In the genomic region with DNA sequence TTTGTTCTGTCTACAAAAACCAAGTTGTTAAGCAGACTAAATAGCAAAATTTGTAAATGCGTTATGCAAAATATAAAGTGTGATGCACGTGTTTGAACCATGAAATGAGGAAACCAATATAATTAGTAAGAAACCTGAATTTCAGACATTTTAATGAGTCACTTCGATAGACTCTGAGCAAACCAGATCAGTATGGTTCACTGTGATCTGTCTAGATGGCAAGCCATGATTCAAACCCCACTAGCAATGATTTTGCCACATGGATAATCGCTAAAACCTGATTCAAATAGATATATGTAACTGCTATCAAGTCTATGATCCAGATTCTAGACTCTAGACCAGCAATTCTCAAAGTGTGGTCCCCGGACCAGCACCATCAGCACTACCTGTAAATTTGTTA, we compare ENCODE assay signal across 1 cellular context.
TF ChIP-seq lines count a peak whose summit lies in the region.

No MANE protein-coding gene starts in this region.

TF ChIP-seq in SK-N-SH, 30 proteins besides CTCF, POLR2A, EP300 and RAD21:
- TF ChIP-seq, protein P1, sequence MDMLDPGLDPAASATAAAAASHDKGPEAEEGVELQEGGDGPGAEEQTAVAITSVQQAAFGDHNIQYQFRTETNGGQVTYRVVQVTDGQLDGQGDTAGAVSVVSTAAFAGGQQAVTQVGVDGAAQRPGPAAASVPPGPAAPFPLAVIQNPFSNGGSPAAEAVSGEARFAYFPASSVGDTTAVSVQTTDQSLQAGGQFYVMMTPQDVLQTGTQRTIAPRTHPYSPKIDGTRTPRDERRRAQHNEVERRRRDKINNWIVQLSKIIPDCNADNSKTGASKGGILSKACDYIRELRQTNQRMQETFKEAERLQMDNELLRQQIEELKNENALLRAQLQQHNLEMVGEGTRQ (IDR thresholded peaks at IDR 0.05; ENCODE audit: borderline replicate concordance, low read depth, low read length) = no peak
- TF ChIP-seq SMC3 (IDR thresholded peaks at IDR 0.05; ENCODE audit: low read depth, low read length) = no peak
- TF ChIP-seq TAF1 (IDR thresholded peaks at IDR 0.05; ENCODE audit: borderline replicate concordance, low read depth, low read length) = no peak
- TF ChIP-seq SIN3A (IDR thresholded peaks at IDR 0.05; ENCODE audit: borderline replicate concordance, low read depth, low read length) = no peak
- no peak for TF ChIP-seq CHD2 (IDR thresholded peaks at IDR 0.05; ENCODE audit: low read length, partially characterized antibody)
- TF ChIP-seq RCOR1 (IDR thresholded peaks at IDR 0.05; ENCODE audit: low read length) = no peak
- TF ChIP-seq, protein P2, sequence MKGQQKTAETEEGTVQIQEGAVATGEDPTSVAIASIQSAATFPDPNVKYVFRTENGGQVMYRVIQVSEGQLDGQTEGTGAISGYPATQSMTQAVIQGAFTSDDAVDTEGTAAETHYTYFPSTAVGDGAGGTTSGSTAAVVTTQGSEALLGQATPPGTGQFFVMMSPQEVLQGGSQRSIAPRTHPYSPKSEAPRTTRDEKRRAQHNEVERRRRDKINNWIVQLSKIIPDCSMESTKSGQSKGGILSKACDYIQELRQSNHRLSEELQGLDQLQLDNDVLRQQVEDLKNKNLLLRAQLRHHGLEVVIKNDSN (IDR thresholded peaks at IDR 0.05; ENCODE audit: borderline replicate concordance, low read depth) = no peak
- no peak for TF ChIP-seq NRF1 (IDR thresholded peaks at IDR 0.05; ENCODE audit: low read depth, low read length)
- no peak for TF ChIP-seq MXI1 (IDR thresholded peaks at IDR 0.05; ENCODE audit: low read depth, low read length)
- TF ChIP-seq YY1 (IDR thresholded peaks at IDR 0.05; ENCODE audit: low read depth) = no peak
- no peak for TF ChIP-seq TCF12 (IDR thresholded peaks at IDR 0.05)
- TF ChIP-seq, protein P3, sequence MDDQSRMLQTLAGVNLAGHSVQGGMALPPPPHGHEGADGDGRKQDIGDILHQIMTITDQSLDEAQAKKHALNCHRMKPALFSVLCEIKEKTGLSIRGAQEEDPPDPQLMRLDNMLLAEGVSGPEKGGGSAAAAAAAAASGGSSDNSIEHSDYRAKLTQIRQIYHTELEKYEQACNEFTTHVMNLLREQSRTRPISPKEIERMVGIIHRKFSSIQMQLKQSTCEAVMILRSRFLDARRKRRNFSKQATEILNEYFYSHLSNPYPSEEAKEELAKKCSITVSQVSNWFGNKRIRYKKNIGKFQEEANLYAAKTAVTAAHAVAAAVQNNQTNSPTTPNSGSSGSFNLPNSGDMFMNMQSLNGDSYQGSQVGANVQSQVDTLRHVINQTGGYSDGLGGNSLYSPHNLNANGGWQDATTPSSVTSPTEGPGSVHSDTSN (IDR thresholded peaks at IDR 0.05) = no peak
